Comparison of ENCODE assay signal across 8 cellular contexts in the genomic region with DNA sequence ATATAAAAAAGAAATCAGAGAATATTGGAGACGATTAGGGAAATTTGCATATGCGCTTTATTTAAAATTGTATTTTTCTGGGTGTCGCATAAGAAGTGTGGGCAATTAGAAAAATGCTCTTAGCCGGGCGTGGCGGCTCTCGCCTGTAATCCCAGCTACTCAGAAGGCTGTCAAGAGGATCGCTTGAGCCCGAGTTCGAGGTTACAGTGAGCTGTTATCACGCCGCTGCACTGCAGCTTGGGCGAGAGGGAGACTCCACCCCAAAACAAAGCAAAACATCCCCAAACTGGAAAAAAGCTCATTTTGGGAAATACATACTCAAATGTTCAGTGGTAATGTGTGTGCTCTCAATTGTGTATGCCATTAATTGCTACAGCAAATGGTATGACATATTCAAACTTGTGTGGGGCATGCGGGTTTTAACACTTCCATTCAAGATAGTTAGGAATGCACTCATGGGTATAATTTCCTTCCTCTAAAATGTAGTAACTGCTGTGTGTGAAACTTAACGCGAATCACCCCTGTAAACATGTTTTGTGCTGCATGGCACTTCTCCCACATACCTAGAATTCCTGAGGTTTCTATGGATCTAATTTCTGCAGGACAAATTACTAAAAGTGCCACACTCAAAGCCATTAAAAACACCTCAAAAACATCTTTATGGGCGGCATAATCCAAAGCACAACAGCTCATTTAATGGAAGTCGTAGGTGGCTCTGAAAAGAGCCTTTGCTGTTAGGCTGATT. TPM values are rescaled to one million over a fixed set of nuclear protein-coding genes. Genes with fewer than 3 reads are reported as not detected.
A peak's percentile ranks its signal among the peaks of the same experiment; 100 is the strongest.
DNase-seq lines count a peak whose midpoint lies in the region; ATAC-seq and TF ChIP-seq lines count a peak whose summit lies in the region.

No MANE protein-coding gene starts in this region.

- no peak for DNase-seq in esophagus squamous epithelium (lab: John Stamatoyannopoulos, UW)
- no peak for DNase-seq in nephron progenitor cell
- no peak for DNase-seq in NCI-H1930 (lab: John Stamatoyannopoulos, UW)
- no peak for DNase-seq in NCI-H526 treated with DMSO at 0.1 percent for 48 hours (lab: John Stamatoyannopoulos, UW)

- H3K9me3 Mint-ChIP-seq in nephron progenitor cell: no peaks in the 10 kb centered on the region

- no peak for TF ChIP-seq POLR2A in esophagus squamous epithelium (IDR thresholded peaks at IDR 0.05)

- H3K4me3 ChIP-seq in DOHH2 (ENCODE audit: low read length) (peak overlapping the region; percentile 91), HUES64 (ENCODE audit: low read length) (peak overlapping the region; percentile 86), WI38 (ENCODE audit: low read depth, low read length) (peak overlapping the region; percentile 63), esophagus squamous epithelium (peak overlapping the region; percentile 44 to 70 (median 58))

- H3K36me3 ChIP-seq in DOHH2 (ENCODE audit: control insufficient read depth, low read length) (peaks cover 15% of the 10 kb centered on the region), HUES64 (ENCODE audit: insufficient read depth, low read length) (no peaks in the 10 kb centered on the region), esophagus squamous epithelium (no peaks in the 10 kb centered on the region)

- H3K27me3 Mint-ChIP-seq in nephron progenitor cell (ENCODE audit: low read depth, poor library complexity): no peaks in the 10 kb centered on the region

- no peaks in the 10 kb centered on the region for H3K9me2 ChIP-seq in DOHH2 (replicated peaks; ENCODE audit: control insufficient read depth, low read length)

- peaks cover 48% of the 10 kb centered on the region for H3F3A ChIP-seq in DOHH2 (ENCODE audit: control insufficient read depth, insufficient read depth)

- peaks cover 83% of the 10 kb centered on the region for H3K4me1 Mint-ChIP-seq in nephron progenitor cell

- H3K4me2 ChIP-seq in DOHH2 (ENCODE audit: low read length): peak overlapping the region; percentile 92

- H3K27me3 ChIP-seq in DOHH2 (ENCODE audit: control insufficient read depth, low read length) (no peaks in the 10 kb centered on the region), HUES64 (ENCODE audit: insufficient read depth, low read length) (no peaks in the 10 kb centered on the region), esophagus squamous epithelium (no peaks in the 10 kb centered on the region)

- H3K4me3 Mint-ChIP-seq in nephron progenitor cell: peak overlapping the region; percentile 87

- no peak for ATAC-seq in HG03432 (IDR thresholded peaks at IDR 0.05; ENCODE audit: unreplicated experiment)

- H3K9ac ChIP-seq in HUES64 (ENCODE audit: low read depth, low read length): peak overlapping the region; percentile 98

- intact Hi-C loops in esophagus squamous epithelium (cut with DNase I): no loop called here

- H3K36me3 Mint-ChIP-seq in nephron progenitor cell (ENCODE audit: low read depth): no peaks in the 10 kb centered on the region

- TF ChIP-seq CTCF in DOHH2 (IDR thresholded peaks at IDR 0.05; ENCODE audit: low read depth, low read length, poor library complexity, severe bottlenecking) (no peak), WI38 (IDR thresholded peaks at IDR 0.05; ENCODE audit: low read depth, low read length) (no peak), esophagus squamous epithelium (IDR thresholded peaks at IDR 0.05) (no peak), nephron progenitor cell (IDR thresholded peaks at IDR 0.05) (no peak)

- H3K27ac ChIP-seq in DOHH2 (ENCODE audit: low read depth, low read length): peak overlapping the region; percentile 98
- peak overlapping the region; percentile 96 for H3K27ac ChIP-seq in HUES64 (ENCODE audit: low read depth, low read length)
- H3K27ac ChIP-seq in esophagus squamous epithelium: peak overlapping the region; percentile 88 to 94 (median 94)

- no peaks in the 10 kb centered on the region for H3K9me3 ChIP-seq in DOHH2 (ENCODE audit: control insufficient read depth, insufficient read depth, low read length)
- H3K9me3 ChIP-seq in HUES64 (ENCODE audit: insufficient read depth, low read depth, low read length): no peaks in the 10 kb centered on the region
- H3K9me3 ChIP-seq in esophagus squamous epithelium: no peaks in the 10 kb centered on the region

- H3K4me1 ChIP-seq in DOHH2 (ENCODE audit: control insufficient read depth, low read length) (peaks cover 66% of the 10 kb centered on the region), HUES64 (ENCODE audit: insufficient read depth, low read length) (peaks cover 46% of the 10 kb centered on the region), esophagus squamous epithelium (peaks cover 7 to 37% (median 14%) of the 10 kb centered on the region in 3 donors)

- WGBS in HUES64: under 1% methylated on average over 18 of the region's 18 CpGs
- WGBS in esophagus squamous epithelium, 2 donors: 0% methylated on average over 18 of the region's 18 CpGs

- no peaks in the 10 kb centered on the region for H3K79me2 ChIP-seq in DOHH2 (ENCODE audit: control insufficient read depth, low read length)

- H3K27ac Mint-ChIP-seq in nephron progenitor cell: peak overlapping the region; percentile 98

- no peaks in the 10 kb centered on the region for H4K20me1 ChIP-seq in DOHH2 (ENCODE audit: control insufficient read depth, insufficient read depth, low read depth, low read length)

RNA-seq across cellular contexts. Expression of a gene that starts 54.7 kb away (rescaled TPM):
- polyA plus RNA-seq in HUES64 (2013, experiment 1 of 2): 0.35 TPM
- polyA plus RNA-seq in HUES64 (2013, experiment 2 of 2): 1.0 TPM
- total RNA-seq in esophagus squamous epithelium: 1 to 10 TPM; 2.9 to 7.3 (median 4.3) TPM
